8 cellular contexts compared by ENCODE assay signal in genomic region chr7:1193593-1194424, GRCh38. TPM values are rescaled to one million over a fixed set of nuclear protein-coding genes. Genes with fewer than 3 reads are reported as not detected.
DNase-seq lines count a peak whose midpoint lies in the region.

No MANE protein-coding gene starts in this region.

- H3K27ac Mint-ChIP-seq in activated T-cell treated with anti-CD3 and anti-CD28 coated beads, Interleukin-2, amount 50 U/mL, for 24 hours, result no peak overlapping the region

- H3K9me3 Mint-ChIP-seq in activated T-cell treated with anti-CD3 and anti-CD28 coated beads, Interleukin-2, amount 50 U/mL, for 24 hours, result peaks cover 7% of the 10 kb centered on the region

- intact Hi-C loops in posterior vena cava (cut with DNase I), result no loop called here

- H3K27me3 Mint-ChIP-seq in activated T-cell treated with anti-CD3 and anti-CD28 coated beads, Interleukin-2, amount 50 U/mL, for 24 hours, result peaks cover 28% of the 10 kb centered on the region

- H3K4me1 Mint-ChIP-seq in activated T-cell treated with anti-CD3 and anti-CD28 coated beads, Interleukin-2, amount 50 U/mL, for 24 hours (ENCODE audit: low read depth), result peaks cover 19% of the 10 kb centered on the region

- no peak overlapping the region for H3K4me3 Mint-ChIP-seq in activated T-cell treated with anti-CD3 and anti-CD28 coated beads, Interleukin-2, amount 50 U/mL, for 24 hours

- H3K36me3 Mint-ChIP-seq in activated T-cell treated with anti-CD3 and anti-CD28 coated beads, Interleukin-2, amount 50 U/mL, for 24 hours (ENCODE audit: low read depth), result no peaks in the 10 kb centered on the region

- DNase-seq in NCI-H82 (lab: John Stamatoyannopoulos, UW) (peak; percentile 44), NCI-H82 treated with DMSO at 0.1 percent for 48 hours (lab: John Stamatoyannopoulos, UW; ENCODE audit: unreplicated experiment) (no peak), NCI-H2107 treated with DMSO at 0.1 percent for 48 hours (lab: John Stamatoyannopoulos, UW; ENCODE audit: unreplicated experiment) (peak; percentile 23), globus pallidus (ENCODE audit: low spot score) (peak; percentile 40), putamen (ENCODE audit: low spot score) (peak; percentile 25), posterior vena cava (ENCODE audit: low spot score) (no peak), NCI-H2029 (lab: John Stamatoyannopoulos, UW) (no peak)
- DNase-seq in activated T-cell treated with anti-CD3 and anti-CD28 coated beads, Interleukin-2, amount 50 U/mL, for 24 hours, result peak; percentile 56

RNA-seq across cellular contexts. Expression of gene ZFAND2A, which starts 33.8 kb away (rescaled TPM):
- 10 to 100 TPM; 22.6 to 30.9 TPM for total RNA-seq in posterior vena cava

RNA-seq across cellular contexts. Expression of gene UNCX, which starts 38.9 kb away (rescaled TPM):
- total RNA-seq in posterior vena cava, result not detected

Comparison
In these comparisons a context has a peak if more than half of its experiments do, and no peak if none do; other contexts are left out.
1. DNase-seq: peak in NCI-H82 (single experiment), NCI-H2107 treated with DMSO at 0.1 percent for 48 hours (single experiment), activated T-cell treated with anti-CD3 and anti-CD28 coated beads, Interleukin-2, amount 50 U/mL, for 24 hours (single experiment), globus pallidus (single experiment) and putamen (single experiment); none in NCI-H82 treated with DMSO at 0.1 percent for 48 hours (single experiment), posterior vena cava (single experiment) and NCI-H2029 (single experiment).